8 cellular contexts compared by ENCODE assay signal in genomic region chr5:135033026-135033861, GRCh38. TPM values are rescaled to one million over a fixed set of nuclear protein-coding genes. Genes with fewer than 3 reads are reported as not detected.
DNase-seq lines count a peak whose midpoint lies in the region; ATAC-seq and TF ChIP-seq lines count a peak whose summit lies in the region.

No MANE protein-coding gene starts in this region.

- H3K36me3 ChIP-seq in adipocyte (ENCODE audit: control insufficient read depth, insufficient read depth, low read length, severe bottlenecking) (no peaks in the 10 kb centered on the region), tibial nerve (no peaks in the 10 kb centered on the region)

- TF ChIP-seq POLR2A in tibial nerve (IDR thresholded peaks at IDR 0.05) = no peak

- WGBS in tibial nerve, 2 donors = 1 to 2% methylated on average over 64 to 75 of the region's 88 CpGs

- peak overlapping the region; percentile 49 for H3K9ac ChIP-seq in adipocyte (ENCODE audit: low read length)

- intact Hi-C loops in left colon (cut with DNase I, micrococcal nuclease) = loop anchor here (5.0 kb wide), 2 partner anchors 154 to 159 kb away; no protein-coding TSS in a partner anchor

- TF ChIP-seq CTCF in tibial nerve (IDR thresholded peaks at IDR 0.05) = no peak

- DNase-seq in NCI-H510A treated with DMSO at 0.1 percent for 48 hours (lab: John Stamatoyannopoulos, UW) (peak; percentile 16), NCI-H510A (lab: John Stamatoyannopoulos, UW) (no peak), LHCN-M2 (ENCODE audit: low read depth) (peak; percentile 35), adipocyte (ENCODE audit: low read depth) (peak; percentile 51), left colon (no peak), tibial nerve (ENCODE audit: low spot score in 2 of 2) (no peak), HPDE6-E6E7 (ENCODE audit: extremely low spot score) (no peak), NCI-H2196 (lab: John Stamatoyannopoulos, UW; ENCODE audit: unreplicated experiment) (no peak)

- H3K9me3 ChIP-seq in adipocyte (ENCODE audit: control insufficient read depth, low read length) (peaks cover 6% of the 10 kb centered on the region), tibial nerve (no peaks in the 10 kb centered on the region)

- TF ChIP-seq EP300 in tibial nerve (IDR thresholded peaks at IDR 0.05) = no peak

- H3K4me3 ChIP-seq in adipocyte (ENCODE audit: low read length) = peak overlapping the region; percentile 82
- peak overlapping the region; percentile 31 to 62 (median 46) for H3K4me3 ChIP-seq in tibial nerve

- peak overlapping the region in 2 of 4 donors; percentile 8 to 65 for H3K27ac ChIP-seq in tibial nerve

- ATAC-seq in left colon = peak; percentile 52

- H3K27me3 ChIP-seq in adipocyte (replicated peaks; ENCODE audit: control insufficient read depth, insufficient read depth, low read length) (peaks cover 68% of the 10 kb centered on the region), tibial nerve (peaks cover 15 to 96% of the 10 kb centered on the region in 2 donors)

- H3K4me1 ChIP-seq in adipocyte (ENCODE audit: control insufficient read depth, insufficient read depth, low read length) (no peaks in the 10 kb centered on the region), tibial nerve (peaks cover 0 to 53% (median 27%) of the 10 kb centered on the region in 4 donors)

RNA-seq across cellular contexts. Expression of gene PITX1, which starts 0.8 kb away (rescaled TPM):
- total RNA-seq in LHCN-M2 (2014; rRNA removed) = 2.2 and 5.1 TPM in 2 replicates
- polyA plus RNA-seq in LHCN-M2 (2012) = 2.8 TPM
- total RNA-seq in left colon = 10 to 100 TPM in 1 of 2 donors, 1 to 10 TPM in 1; 6.2 to 12.3 TPM
- total RNA-seq in tibial nerve = 1 to 10 TPM; 1.1 to 5.4 (median 3.0) TPM

Comparison
In these comparisons a context has a peak if more than half of its experiments do, and no peak if none do; other contexts are left out.
1. DNase-seq: peak in NCI-H510A treated with DMSO at 0.1 percent for 48 hours (single experiment), LHCN-M2 (single experiment) and adipocyte (single experiment); none in NCI-H510A (single experiment), left colon (0 of 2), tibial nerve (0 of 2), HPDE6-E6E7 (single experiment) and NCI-H2196 (single experiment).